29 cellular contexts compared by ENCODE assay signal in genomic region chr5:8470489-8470888, GRCh38.
"Had no signal": no experiment of that assay in that cellular context is flagged by ENCODE, and none has a peak within 500 bp of the region (broad histone marks: within the 10 kb centered on the region; RNA-seq: fewer than 3 reads in every experiment).

No MANE protein-coding gene starts in this region.

- DNase-seq: activated CD4-positive, alpha-beta T cell treated with anti-CD3 and anti-CD28 coated beads, Interleukin-2, amount 10 ng/mL, durations not matched to agents 24 days and 14 days; activated CD4-positive, alpha-beta T cell treated with anti-CD3 and anti-CD28 coated beads, Interleukin-2, amount 50 U/mL, for 4 hours; activated CD8-positive, alpha-beta T cell treated with anti-CD3 and anti-CD28 coated beads for 36 hours; activated gamma-delta T cell; activated naive CD4-positive, alpha-beta T cell treated with Interleukin-2 at 50 U/mL for 16 hours; activated T-cell treated with anti-CD3 and anti-CD28 coated beads, Interleukin-2, amount 50 U/mL, for 1 hour; adrenal gland; body of pancreas; Kasumi-1; MG63; MV-4-11; NCI-H1092; NCI-H1436 treated with DMSO at 0.1 percent for 48 hours; NCI-H1694 treated with DMSO at 0.1 percent for 48 hours; NCI-H2029 treated with DMSO at 0.1 percent for 48 hours; NCI-H2107; NCI-H2171; NCI-H510A; NCI-H526; PC-3; Peyer's patch; RPMI8226; SHP77 treated with DMSO at 0.1 percent for 48 hours; SK-N-SH had no signal

- H3K4me2 ChIP-seq: SK-N-SH had no signal

- FAIRE-seq: astrocyte, TTC549 had no signal

- ATAC-seq: activated CD8-positive, alpha-beta T cell treated with anti-CD3 and anti-CD28 coated beads for 36 hours; activated naive CD4-positive, alpha-beta T cell treated with anti-CD3 and anti-CD28 coated beads, Interleukin-2, amount 50 U/mL, for 72 hours; body of pancreas; PC-3 had no signal

- H3K27ac ChIP-seq: adrenal gland, body of pancreas, breast epithelium, Peyer's patch, SJSA1 had no signal

- H3K36me3 ChIP-seq: adrenal gland, breast epithelium, MG63, Peyer's patch, SJSA1 had no signal

- H3K4me1 ChIP-seq: adrenal gland, body of pancreas, breast epithelium, SJSA1 had no signal

- H3K9me3 ChIP-seq: adrenal gland, SK-N-SH had no signal

- H3K27me3 ChIP-seq: adrenal gland, body of pancreas, breast epithelium, MG63, Peyer's patch, SJSA1 had no signal

- H3K9ac ChIP-seq: SK-N-SH had no signal

- H3K4me3 ChIP-seq: adrenal gland, body of pancreas, breast epithelium, MG63, Peyer's patch, SJSA1 had no signal
